Comparison of ENCODE assay signal across 17 cellular contexts in the genomic region with DNA sequence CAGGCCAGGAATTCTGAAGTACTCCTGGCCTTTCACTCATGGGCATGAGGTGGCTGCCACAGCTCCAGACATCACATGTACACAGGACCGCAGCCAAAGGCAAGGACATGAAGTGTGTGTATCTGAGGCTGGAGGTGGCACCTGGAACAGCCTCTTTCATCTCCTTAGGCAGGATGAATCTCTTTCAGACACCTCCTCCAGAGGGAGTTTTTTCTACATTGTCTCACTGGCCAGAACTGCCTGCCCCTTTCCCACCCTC.
DNase-seq lines count a peak whose midpoint lies in the region; ATAC-seq and TF ChIP-seq lines count a peak whose summit lies in the region.
"Had no signal": no experiment of that assay in that cellular context is flagged by ENCODE, and none has a peak within 500 bp of the region (broad histone marks: within the 10 kb centered on the region; RNA-seq: fewer than 3 reads in every experiment).

No MANE protein-coding gene starts in this region.

- no peak overlapping the region for H3K23ac ChIP-seq in IMR-90 (ENCODE audit: low read depth, low read length)

- no peak for TF ChIP-seq CTCF in GM13977 (IDR thresholded peaks at IDR 0.05; ENCODE audit: extremely low read depth, insufficient read depth, missing control alignments)
- no peak for TF ChIP-seq CTCF in IMR-90 (conservative IDR thresholded peaks at IDR 0.05; ENCODE audit: low read depth, low read length)
- no peak for TF ChIP-seq CTCF in lung (IDR thresholded peaks at IDR 0.05; ENCODE audit: control extremely low read depth, extremely low read depth)
- no peak for TF ChIP-seq CTCF in progenitor cell of endocrine pancreas (IDR thresholded peaks at IDR 0.05; ENCODE audit: unreplicated experiment)

- no peaks in the 10 kb centered on the region for H4K20me1 ChIP-seq in IMR-90 (ENCODE audit: insufficient read depth, low read length)

- H3K4me3 ChIP-seq in IMR-90 (ENCODE audit: insufficient read depth, low read depth, low read length) (no peak overlapping the region), lung (no peak overlapping the region)
- H3K4me3 ChIP-seq: A549, HAP-1 had no signal

- dilution Hi-C loops in IMR-90 (cut with HindIII; ENCODE audit: low sequenced_read_pairs, unreplicated experiment), result no loop called here

- H3K9ac ChIP-seq in IMR-90 (ENCODE audit: low read depth, low read length), result no peak overlapping the region

- no peaks in the 10 kb centered on the region for H3K4me1 Mint-ChIP-seq in activated CD4-positive, alpha-beta T cell treated with anti-CD3 and anti-CD28 coated beads, Interleukin-2, amount 10 ng/mL, durations not matched to agents 24 days and 14 days
- no peaks in the 10 kb centered on the region for H3K4me1 Mint-ChIP-seq in activated CD4-positive, alpha-beta T cell treated with anti-CD3 and anti-CD28 coated beads, Interleukin-2, amount 10 ng/mL, durations not matched to agents 7 days and 5 days
- H3K4me1 Mint-ChIP-seq in progenitor cell of endocrine pancreas (ENCODE audit: low read depth), result peaks cover 26% of the 10 kb centered on the region

- H3K4me1 ChIP-seq in IMR-90 (ENCODE audit: control insufficient read depth, insufficient read depth, low read length), result no peaks in the 10 kb centered on the region
- no peaks in the 10 kb centered on the region for H3K4me1 ChIP-seq in lung (ENCODE audit: control insufficient read depth in 2 of 2, insufficient read depth in 2 of 2, low read length in 2 of 2)
- H3K4me1 ChIP-seq: A549, BE2C, HAP-1 had no signal

- no peaks in the 10 kb centered on the region for H3K9me3 ChIP-seq in IMR-90 (ENCODE audit: control insufficient read depth, insufficient read depth, low read length)
- H3K9me3 ChIP-seq in lung (ENCODE audit: control insufficient read depth in 2 of 2, insufficient read depth in 1 of 2, low read length in 1 of 2), result peaks cover 0 to 8% of the 10 kb centered on the region in 2 donors
- H3K9me3 ChIP-seq: A549, BE2C, HAP-1 had no signal

- no peak overlapping the region for H2BK15ac ChIP-seq in IMR-90 (ENCODE audit: low read depth, low read length)

- no peak overlapping the region for H2BK20ac ChIP-seq in IMR-90 (ENCODE audit: low read depth, low read length)

- no peak overlapping the region for H4K8ac ChIP-seq in IMR-90 (ENCODE audit: low read depth in 2 of 2, low read length in 2 of 2)

- no peaks in the 10 kb centered on the region for H3K36me3 Mint-ChIP-seq in activated CD4-positive, alpha-beta T cell treated with anti-CD3 and anti-CD28 coated beads, Interleukin-2, amount 10 ng/mL, durations not matched to agents 24 days and 14 days (ENCODE audit: low read depth)
- H3K36me3 Mint-ChIP-seq in activated CD4-positive, alpha-beta T cell treated with anti-CD3 and anti-CD28 coated beads, Interleukin-2, amount 10 ng/mL, durations not matched to agents 7 days and 5 days (ENCODE audit: low read depth), result no peaks in the 10 kb centered on the region
- no peaks in the 10 kb centered on the region for H3K36me3 Mint-ChIP-seq in progenitor cell of endocrine pancreas (ENCODE audit: insufficient read depth)
- H3K36me3 Mint-ChIP-seq: CD8-positive, alpha-beta T cell had no signal

- H2AFZ ChIP-seq in IMR-90 (replicated peaks; ENCODE audit: low read length, poor library complexity), result no peak overlapping the region

- POLR2A ChIA-PET in activated CD4-positive, alpha-beta T cell treated with anti-CD3 and anti-CD28 coated beads, Interleukin-2, amount 10 ng/mL, durations not matched to agents 7 days and 5 days (lab: Charles Lee), result no interaction called here
- POLR2A ChIA-PET in IMR-90 (lab: Charles Lee; ENCODE audit: unreplicated experiment), result no interaction called here

- no peak overlapping the region for H2BK120ac ChIP-seq in IMR-90 (ENCODE audit: low read depth, low read length)

- H3K27ac Mint-ChIP-seq in activated CD4-positive, alpha-beta T cell treated with anti-CD3 and anti-CD28 coated beads, Interleukin-2, amount 10 ng/mL, durations not matched to agents 24 days and 14 days, result no peak overlapping the region
- H3K27ac Mint-ChIP-seq in activated CD4-positive, alpha-beta T cell treated with anti-CD3 and anti-CD28 coated beads, Interleukin-2, amount 10 ng/mL, durations not matched to agents 7 days and 5 days, result no peak overlapping the region
- no peak overlapping the region for H3K27ac Mint-ChIP-seq in progenitor cell of endocrine pancreas
- H3K27ac Mint-ChIP-seq: CD8-positive, alpha-beta T cell; HFFc6 had no signal

- peak; percentile 41 for DNase-seq in activated CD4-positive, alpha-beta T cell treated with anti-CD3 and anti-CD28 coated beads, Interleukin-2, amount 10 ng/mL, durations not matched to agents 24 days and 14 days
- DNase-seq in activated CD4-positive, alpha-beta T cell treated with anti-CD3 and anti-CD28 coated beads, Interleukin-2, amount 10 ng/mL, durations not matched to agents 7 days and 5 days, result no peak
- DNase-seq in GM13977 (ENCODE audit: low spot score) (peak; percentile 20), IMR-90 (no peak), lung (ENCODE audit: low spot score) (peak; percentile 29), foreskin melanocyte (no peak), progenitor cell of endocrine pancreas (ENCODE audit: low spot score, unreplicated experiment) (no peak)
- DNase-seq: BE2C; CD8-positive, alpha-beta T cell; DND-41; GDM1; GOT3; HFFc6 had no signal

- H3K36me3 ChIP-seq in IMR-90 (ENCODE audit: control insufficient read depth, insufficient read depth, low read length) (no peaks in the 10 kb centered on the region), lung (ENCODE audit: control insufficient read depth in 2 of 2, insufficient read depth in 2 of 2, low read length in 2 of 2) (no peaks in the 10 kb centered on the region)
- H3K36me3 ChIP-seq: BE2C, HAP-1 had no signal

- CTCF ChIA-PET in activated CD4-positive, alpha-beta T cell treated with anti-CD3 and anti-CD28 coated beads, Interleukin-2, amount 10 ng/mL, durations not matched to agents 7 days and 5 days (lab: Charles Lee), result no interaction called here
- CTCF ChIA-PET in IMR-90 (lab: Yijun Ruan, JAX), result no interaction called here

- no peak overlapping the region for H3K56ac ChIP-seq in IMR-90 (ENCODE audit: extremely low read depth, insufficient read depth, low read length)

- H3K14ac ChIP-seq in IMR-90 (replicated peaks; ENCODE audit: low read depth, low read length), result no peak overlapping the region

- H3K4me2 ChIP-seq in IMR-90 (ENCODE audit: low read depth, low read length), result no peak overlapping the region
- H3K4me2 ChIP-seq: A549 had no signal

- no peak overlapping the region for H4K5ac ChIP-seq in IMR-90 (ENCODE audit: low read depth, low read length)

- H3K4me3 Mint-ChIP-seq in activated CD4-positive, alpha-beta T cell treated with anti-CD3 and anti-CD28 coated beads, Interleukin-2, amount 10 ng/mL, durations not matched to agents 24 days and 14 days, result no peak overlapping the region
- H3K4me3 Mint-ChIP-seq in activated CD4-positive, alpha-beta T cell treated with anti-CD3 and anti-CD28 coated beads, Interleukin-2, amount 10 ng/mL, durations not matched to agents 7 days and 5 days, result no peak overlapping the region
- H3K4me3 Mint-ChIP-seq in progenitor cell of endocrine pancreas (ENCODE audit: low read depth), result no peak overlapping the region
- H3K4me3 Mint-ChIP-seq: CD8-positive, alpha-beta T cell; HFFc6 had no signal

- H3K79me1 ChIP-seq in IMR-90 (ENCODE audit: low read depth in 1 of 2, low read length in 2 of 2), result no peaks in the 10 kb centered on the region

- H2BK5ac ChIP-seq in IMR-90 (ENCODE audit: low read depth, low read length, poor library complexity, severe bottlenecking), result no peak overlapping the region

- no peaks in the 10 kb centered on the region for H3K9me3 Mint-ChIP-seq in activated CD4-positive, alpha-beta T cell treated with anti-CD3 and anti-CD28 coated beads, Interleukin-2, amount 10 ng/mL, durations not matched to agents 24 days and 14 days
- no peaks in the 10 kb centered on the region for H3K9me3 Mint-ChIP-seq in activated CD4-positive, alpha-beta T cell treated with anti-CD3 and anti-CD28 coated beads, Interleukin-2, amount 10 ng/mL, durations not matched to agents 7 days and 5 days
- no peaks in the 10 kb centered on the region for H3K9me3 Mint-ChIP-seq in progenitor cell of endocrine pancreas (ENCODE audit: low read depth)
- H3K9me3 Mint-ChIP-seq: CD8-positive, alpha-beta T cell; HFFc6 had no signal

- H4K91ac ChIP-seq in IMR-90 (ENCODE audit: insufficient read depth, low read depth, low read length), result no peak overlapping the region

- H3K9me1 ChIP-seq in IMR-90 (ENCODE audit: insufficient read depth, low read length), result no peaks in the 10 kb centered on the region

- TF ChIP-seq RAD21 in IMR-90 (IDR thresholded peaks at IDR 0.05; ENCODE audit: low read length), result no peak

- H3K27me3 ChIP-seq in IMR-90 (ENCODE audit: control insufficient read depth, insufficient read depth, low read length) (peaks cover 5% of the 10 kb centered on the region; the same call in 1 of the 2 replicates), lung (ENCODE audit: control insufficient read depth, insufficient read depth) (no peaks in the 10 kb centered on the region)

- ATAC-seq in IMR-90 (ENCODE audit: low read depth), result no peak
- ATAC-seq in lung (ENCODE audit: insufficient read depth, low FRiP score), result no peak
- no peak for ATAC-seq in HG02981 (IDR thresholded peaks at IDR 0.05; ENCODE audit: unreplicated experiment)
- ATAC-seq: CD8-positive, alpha-beta T cell had no signal

- no CpG with 5 or more reads among the region's 1 CpG for WGBS in IMR-90 (ENCODE audit: extremely low coverage in 2 of 2, insufficient read length in 1 of 2), 2 experiments
- 97 to 100% methylated on average over 1 of the region's 1 CpG for WGBS in lung, 2 donors

- peaks cover 10% of the 10 kb centered on the region for H3K27me3 Mint-ChIP-seq in activated CD4-positive, alpha-beta T cell treated with anti-CD3 and anti-CD28 coated beads, Interleukin-2, amount 10 ng/mL, durations not matched to agents 24 days and 14 days
- H3K27me3 Mint-ChIP-seq in activated CD4-positive, alpha-beta T cell treated with anti-CD3 and anti-CD28 coated beads, Interleukin-2, amount 10 ng/mL, durations not matched to agents 7 days and 5 days, result peaks cover 15% of the 10 kb centered on the region
- peaks cover 17% of the 10 kb centered on the region for H3K27me3 Mint-ChIP-seq in progenitor cell of endocrine pancreas

- intact Hi-C loops in activated CD4-positive, alpha-beta T cell treated with anti-CD3 and anti-CD28 coated beads, Interleukin-2, amount 10 ng/mL, durations not matched to agents 24 days and 14 days (cut with micrococcal nuclease), result no loop called here
- intact Hi-C loops in IMR-90 (cut with micrococcal nuclease), result no loop called here

- peak overlapping the region; percentile 28 for H2AK9ac ChIP-seq in IMR-90 (replicated peaks; ENCODE audit: low read depth, low read length, poor library complexity)

- no peak for TF ChIP-seq POLR2A in IMR-90 (IDR thresholded peaks at IDR 0.05; ENCODE audit: low read depth, low read length)

- H2AK5ac ChIP-seq in IMR-90 (ENCODE audit: low read depth, low read length), result no peak overlapping the region

- H3K27ac ChIP-seq in IMR-90 (ENCODE audit: insufficient read depth, low read length), result no peak overlapping the region
- H3K27ac ChIP-seq in lung (ENCODE audit: low read depth in 1 of 2, low read length in 1 of 2), result no peak overlapping the region
- H3K27ac ChIP-seq: A549, C4-2B had no signal

- no peak overlapping the region for H3K18ac ChIP-seq in IMR-90 (ENCODE audit: low read depth, low read length)

- in situ Hi-C loops in GM13977 (cut with MboI; ENCODE audit: low pct_unique_long_range_greater_than_20kb, low sequenced_read_pairs, unreplicated experiment) (no loop called here), IMR-90 (cut with MboI; ENCODE audit: low sequenced_read_pairs) (no loop called here)

- BruUV-seq in IMR-90 (replicated peaks; lab: Mats Ljungman, UMichigan), result no TSS peak

- no peak overlapping the region for H3K4ac ChIP-seq in IMR-90 (ENCODE audit: low read depth, low read length)

Comparison
In these comparisons a context has a peak if more than half of its experiments do, and no peak if none do; other contexts are left out.
1. DNase-seq: peak in activated CD4-positive, alpha-beta T cell treated with anti-CD3 and anti-CD28 coated beads, Interleukin-2, amount 10 ng/mL, durations not matched to agents 24 days and 14 days (single experiment), GM13977 (single experiment) and lung (single experiment); none in activated CD4-positive, alpha-beta T cell treated with anti-CD3 and anti-CD28 coated beads, Interleukin-2, amount 10 ng/mL, durations not matched to agents 7 days and 5 days (single experiment), IMR-90 (single experiment), foreskin melanocyte (single experiment) and progenitor cell of endocrine pancreas (single experiment).